Comparison of ENCODE assay signal across 8 cellular contexts in the genomic region with DNA sequence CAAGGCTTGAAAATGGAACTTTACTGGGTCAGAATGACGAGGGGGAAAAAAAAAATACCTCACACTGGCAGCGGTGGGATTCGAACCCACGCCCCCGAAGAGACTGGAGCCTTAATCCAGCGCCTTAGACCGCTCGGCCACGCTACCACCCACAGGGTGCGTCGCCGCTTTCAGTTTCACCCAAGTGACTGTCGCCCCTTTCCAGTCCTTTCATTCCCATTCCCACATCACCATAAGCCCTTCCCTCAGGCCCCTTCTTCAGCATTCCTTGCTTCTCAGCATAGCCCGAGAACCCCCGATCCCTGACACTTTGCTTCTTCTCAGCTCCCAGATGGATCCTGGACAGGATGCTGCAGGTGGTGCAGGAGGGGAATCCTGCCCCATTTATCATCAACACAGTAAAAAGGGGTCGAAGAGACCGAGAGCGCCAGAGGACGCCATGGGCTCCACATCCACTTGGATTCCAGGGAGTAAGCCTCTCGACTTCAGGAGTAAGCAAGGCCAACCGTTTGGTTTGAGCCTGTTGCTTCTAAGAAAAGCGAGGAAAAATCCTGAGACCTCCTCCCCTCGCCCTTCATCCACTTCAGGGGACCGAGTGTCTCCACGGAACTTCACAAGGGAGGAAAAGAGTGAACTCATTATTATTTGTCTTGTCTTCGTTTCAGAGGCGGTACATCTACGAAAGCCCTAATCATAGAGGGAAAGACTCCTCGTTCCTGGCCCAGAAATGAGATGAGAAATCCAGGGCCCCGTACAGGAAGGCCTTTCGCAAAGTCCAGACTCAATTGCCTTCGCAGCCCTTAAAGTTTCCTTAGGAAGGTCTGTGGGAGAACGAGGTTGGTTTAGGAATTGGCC. TPM values are rescaled to one million over a fixed set of nuclear protein-coding genes. Genes with fewer than 3 reads are reported as not detected.
DNase-seq lines count a peak whose midpoint lies in the region; ATAC-seq, FAIRE-seq and TF ChIP-seq lines count a peak whose summit lies in the region.

No MANE protein-coding gene starts in this region.

- H3K27me3 ChIP-seq in GM23338 (ENCODE audit: insufficient read depth) = no peaks in the 10 kb centered on the region
- no peaks in the 10 kb centered on the region for H3K27me3 ChIP-seq in endodermal cell (ENCODE audit: control insufficient read depth, insufficient read depth, low read length, poor library complexity, severe bottlenecking)
- no peaks in the 10 kb centered on the region for H3K27me3 ChIP-seq in mesendoderm (ENCODE audit: insufficient read depth, low read length, poor library complexity)

- no peaks in the 10 kb centered on the region for H3K9me2 ChIP-seq in GM23338 (ENCODE audit: insufficient read depth)

- peak in 1 of 2 experiments; percentile 87 for DNase-seq in A549 (ENCODE audit: low read depth in 1 of 2, low spot score in 1 of 2)
- peak; percentile 89 for DNase-seq in GM23338 (ENCODE audit: low spot score)
- peak; percentile 85 for DNase-seq in NCI-H69 (lab: John Stamatoyannopoulos, UW)
- DNase-seq in activated CD8-positive, alpha-beta memory T cell treated with anti-CD3 and anti-CD28 coated beads for 24 hours = peak; percentile 91
- DNase-seq in endodermal cell = peak; percentile 96
- DNase-seq in mesendoderm = peak; percentile 93
- DNase-seq in stimulated activated CD8-positive, alpha-beta memory T cell treated with anti-CD3 and anti-CD28 coated beads, Interleukin-15, amount 100 ng/mL, for 4 hours (ENCODE audit: low read depth in 2 of 2) = peak; percentile 32
- DNase-seq in epidermal melanocyte (ENCODE audit: insufficient read length, low spot score) = no peak

- H2BK120ac ChIP-seq in mesendoderm (ENCODE audit: low read depth, low read length) = no peak overlapping the region

- H2BK5ac ChIP-seq in mesendoderm (ENCODE audit: low read length) = no peak overlapping the region

- peak overlapping the region; percentile 71 to 84 for H3K27ac ChIP-seq in A549
- H3K27ac ChIP-seq in GM23338 (ENCODE audit: low read depth) = no peak overlapping the region
- no peak overlapping the region for H3K27ac ChIP-seq in endodermal cell (ENCODE audit: low read depth, low read length)
- no peak overlapping the region for H3K27ac ChIP-seq in mesendoderm (ENCODE audit: low read depth, low read length)

- peak overlapping the region; percentile 73 for H3K4me3 ChIP-seq in A549
- H3K4me3 ChIP-seq in GM23338 = peak overlapping the region; percentile 87
- H3K4me3 ChIP-seq in endodermal cell (ENCODE audit: low read length) = peak overlapping the region; percentile 94
- peak overlapping the region; percentile 82 for H3K4me3 ChIP-seq in mesendoderm (ENCODE audit: low read length)

- peak overlapping the region; percentile 47 for H3K18ac ChIP-seq in mesendoderm (ENCODE audit: low read length)

- H3K27me3 Mint-ChIP-seq in GM23338 (ENCODE audit: insufficient read depth, low read depth, poor library complexity) (peaks cover 26% of the 10 kb centered on the region), endodermal cell (ENCODE audit: insufficient read depth) (no peaks in the 10 kb centered on the region)

- no peak overlapping the region for H2BK15ac ChIP-seq in mesendoderm (replicated peaks; ENCODE audit: low read depth)

- TF ChIP-seq CTCF in A549 (IDR thresholded peaks at IDR 0.05) = no peak
- TF ChIP-seq CTCF in GM23338 (conservative IDR thresholded peaks at IDR 0.05; ENCODE audit: low read depth in 2 of 2) = no peak
- TF ChIP-seq CTCF in endodermal cell (conservative IDR thresholded peaks at IDR 0.05) = no peak

- WGBS in A549 (ENCODE audit: missing lambda C conversion rate) = 3% methylated on average over 33 of the region's 33 CpGs
- 0 to 2% methylated on average over 9 to 33 of the region's 33 CpGs for WGBS in endodermal cell (ENCODE audit: insufficient coverage in 1 of 2, insufficient read length in 1 of 2), 2 experiments
- WGBS in mesendoderm (ENCODE audit: extremely low coverage, insufficient coverage, low lambda C conversion rate) = no CpG with 5 or more reads among the region's 33 CpGs

- H3K9ac ChIP-seq in endodermal cell (ENCODE audit: extremely low read depth, low read length, poor library complexity, severe bottlenecking) (peak overlapping the region; percentile 64), mesendoderm (ENCODE audit: low read length) (peak overlapping the region; percentile 81)

- peaks cover 25% of the 10 kb centered on the region for H3K4me1 Mint-ChIP-seq in GM23338
- peaks cover 13% of the 10 kb centered on the region for H3K4me1 Mint-ChIP-seq in endodermal cell

- peak; percentile 41 to 55 for ATAC-seq in A549
- ATAC-seq in GM23338 = peak; percentile 24

- H3K4me3 Mint-ChIP-seq in GM23338 (peak overlapping the region; percentile 94), endodermal cell (peak overlapping the region; percentile 78)

- H3K9me3 ChIP-seq in A549 = no peaks in the 10 kb centered on the region
- no peaks in the 10 kb centered on the region for H3K9me3 ChIP-seq in endodermal cell (ENCODE audit: control insufficient read depth, low read length)

- no peaks in the 10 kb centered on the region; the same call in 2 of the 3 replicates for H3K36me3 Mint-ChIP-seq in GM23338 (ENCODE audit: low read depth)
- H3K36me3 Mint-ChIP-seq in endodermal cell (ENCODE audit: low read depth) = no peaks in the 10 kb centered on the region

- POLR2A ChIA-PET in A549 (lab: Yijun Ruan, JAX) = interaction anchor here (1.0 kb wide), 1 partner anchor 20 kb away, joined by 5 read pairs; a partner anchor contains a TSS

- TF ChIP-seq POLR2A in A549 (IDR thresholded peaks at IDR 0.05; ENCODE audit: low read length) = no peak

- no peaks in the 10 kb centered on the region for H3K79me1 ChIP-seq in mesendoderm (ENCODE audit: low read length)

- FAIRE-seq in A549 (lab: Jason Lieb, UNC) = no peak

- H3K23ac ChIP-seq in mesendoderm (ENCODE audit: low read length) = no peak overlapping the region

- CTCF ChIA-PET in A549 (lab: Yijun Ruan, JAX) = interaction anchor here (1.0 kb wide), 1 partner anchor 72 kb away, joined by 5 read pairs; no protein-coding TSS in a partner anchor

- no peaks in the 10 kb centered on the region for H3K79me2 ChIP-seq in GM23338 (replicated peaks; ENCODE audit: insufficient read depth)
- H3K79me2 ChIP-seq in mesendoderm (ENCODE audit: control insufficient read depth, insufficient read depth, low read length) = no peaks in the 10 kb centered on the region

- H3K36me3 ChIP-seq in GM23338 (ENCODE audit: insufficient read depth) (no peaks in the 10 kb centered on the region), endodermal cell (ENCODE audit: control insufficient read depth, insufficient read depth, low read length) (no peaks in the 10 kb centered on the region), mesendoderm (ENCODE audit: control insufficient read depth, insufficient read depth, low read length) (no peaks in the 10 kb centered on the region)

- H4K5ac ChIP-seq in mesendoderm (ENCODE audit: low read length) = no peak overlapping the region

- H3K27ac Mint-ChIP-seq in GM23338 (peak overlapping the region; percentile 78), endodermal cell (peak overlapping the region; percentile 84)

- H4K20me1 ChIP-seq in GM23338 (replicated peaks; ENCODE audit: insufficient read depth) = no peaks in the 10 kb centered on the region

- H3K4me1 ChIP-seq in A549 (peaks cover 25% of the 10 kb centered on the region), GM23338 (ENCODE audit: insufficient read depth) (peaks cover 17% of the 10 kb centered on the region), endodermal cell (ENCODE audit: control insufficient read depth, insufficient read depth, low read length) (no peaks in the 10 kb centered on the region), mesendoderm (ENCODE audit: control insufficient read depth, low read depth, low read length) (no peaks in the 10 kb centered on the region)

- no peak overlapping the region for H4K8ac ChIP-seq in mesendoderm (ENCODE audit: low read depth, low read length)

- peaks cover 9% of the 10 kb centered on the region; the same call in 1 of the 2 replicates for H3F3A ChIP-seq in GM23338 (replicated peaks; ENCODE audit: low read depth)

- no peak overlapping the region for H2AK5ac ChIP-seq in mesendoderm (ENCODE audit: low read length)

- TF ChIP-seq RAD21 in A549 (conservative IDR thresholded peaks at IDR 0.05 in 1 of 2, IDR thresholded peaks at IDR 0.05 in 1 of 2) = no peak

- peak overlapping the region; percentile 98 for H2AFZ ChIP-seq in GM23338

- peak overlapping the region; percentile 82 for H3K56ac ChIP-seq in mesendoderm (ENCODE audit: low read length)

- H3K9me3 Mint-ChIP-seq in GM23338 = peaks cover 15% of the 10 kb centered on the region
- H3K9me3 Mint-ChIP-seq in endodermal cell = peaks cover under 1% of the 10 kb centered on the region

- no peak overlapping the region for H3K4ac ChIP-seq in mesendoderm (ENCODE audit: low read depth, low read length)

- no peak for TF ChIP-seq EP300 in A549 (IDR thresholded peaks at IDR 0.05)

- H3K4me2 ChIP-seq in A549 (peak overlapping the region; percentile 75), GM23338 (peak overlapping the region; percentile 83), mesendoderm (ENCODE audit: low read length) (peak overlapping the region; percentile 95)

TF ChIP-seq in A549, 52 proteins besides CTCF, POLR2A, EP300 and RAD21 (continues in another document):
- TF ChIP-seq NR3C1 (IDR thresholded peaks at IDR 0.05) = no peak
- TF ChIP-seq JUN (IDR thresholded peaks at IDR 0.05) = no peak
- no peak for TF ChIP-seq EHMT2 (IDR thresholded peaks at IDR 0.05; ENCODE audit: low read depth)

TF ChIP-seq in GM23338, 12 proteins besides CTCF, POLR2A, EP300 and RAD21 (continues in another document):
- TF ChIP-seq, protein P1, sequence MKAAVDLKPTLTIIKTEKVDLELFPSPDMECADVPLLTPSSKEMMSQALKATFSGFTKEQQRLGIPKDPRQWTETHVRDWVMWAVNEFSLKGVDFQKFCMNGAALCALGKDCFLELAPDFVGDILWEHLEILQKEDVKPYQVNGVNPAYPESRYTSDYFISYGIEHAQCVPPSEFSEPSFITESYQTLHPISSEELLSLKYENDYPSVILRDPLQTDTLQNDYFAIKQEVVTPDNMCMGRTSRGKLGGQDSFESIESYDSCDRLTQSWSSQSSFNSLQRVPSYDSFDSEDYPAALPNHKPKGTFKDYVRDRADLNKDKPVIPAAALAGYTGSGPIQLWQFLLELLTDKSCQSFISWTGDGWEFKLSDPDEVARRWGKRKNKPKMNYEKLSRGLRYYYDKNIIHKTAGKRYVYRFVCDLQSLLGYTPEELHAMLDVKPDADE (IDR thresholded peaks at IDR 0.05) = 0 out of 2 replicates have a peak, but pooled peaks have one; percentile 28

RNA-seq across cellular contexts. Expression of a gene that starts 20.0 kb away (rescaled TPM):
- polyA plus RNA-seq in A549 (2011; rRNA removed) (50.1 and 51.4 TPM in 2 replicates), A549 (2017; fragmentation: RNase III; extraction: RNeasy Plus Mini Kit Qiagen cat#74134 plus additional on column Dnase treatment) (26.3 to 28.5 TPM (median 27.8 TPM) in 3 replicates), GM23338 (2016; fragmentation: Nextera tagmentation; extraction: Ambion mirVana) (43.1 and 47.9 TPM in 2 replicates)
- polyA plus RNA-seq in A549 (2012; cell fraction: cytosol; rRNA removed) = 19.2 and 26.4 TPM in 2 replicates
- 36.0 and 41.4 TPM in 2 replicates for polyA plus RNA-seq in A549 (2012; cell fraction: nucleus; rRNA removed)
- 52.0 and 69.6 TPM in 2 replicates for polyA minus RNA-seq in A549 (2011; rRNA and poly(A)+ RNA removed)
- total RNA-seq in GM23338 (2014; rRNA removed; shearing (Covaris generic)) = 98.4 and 127 TPM in 2 replicates
- total RNA-seq in endodermal cell = 10 to 100 TPM; 81.8 to 82.7 TPM
- polyA plus RNA-seq in endodermal cell (2013, experiment 1 of 2) = 53.4 TPM
- 50.1 TPM for polyA plus RNA-seq in endodermal cell (2013, experiment 2 of 2)
- polyA plus RNA-seq in mesendoderm (2013, experiment 1 of 2) = 43.4 TPM
- polyA plus RNA-seq in mesendoderm (2013, experiment 2 of 2) = 43.6 TPM

Comparison
In these comparisons a context has a peak if more than half of its experiments do, and no peak if none do; other contexts are left out.
1. H3K27ac ChIP-seq: peak in A549 (2 of 2); none in GM23338 (single experiment), endodermal cell (single experiment) and mesendoderm (single experiment).
2. Peak in every context shown above with its lines, with median percentiles within 50 percentile points of each other: H3K4me2 ChIP-seq and H3K4me3 ChIP-seq.